In the genomic region with DNA sequence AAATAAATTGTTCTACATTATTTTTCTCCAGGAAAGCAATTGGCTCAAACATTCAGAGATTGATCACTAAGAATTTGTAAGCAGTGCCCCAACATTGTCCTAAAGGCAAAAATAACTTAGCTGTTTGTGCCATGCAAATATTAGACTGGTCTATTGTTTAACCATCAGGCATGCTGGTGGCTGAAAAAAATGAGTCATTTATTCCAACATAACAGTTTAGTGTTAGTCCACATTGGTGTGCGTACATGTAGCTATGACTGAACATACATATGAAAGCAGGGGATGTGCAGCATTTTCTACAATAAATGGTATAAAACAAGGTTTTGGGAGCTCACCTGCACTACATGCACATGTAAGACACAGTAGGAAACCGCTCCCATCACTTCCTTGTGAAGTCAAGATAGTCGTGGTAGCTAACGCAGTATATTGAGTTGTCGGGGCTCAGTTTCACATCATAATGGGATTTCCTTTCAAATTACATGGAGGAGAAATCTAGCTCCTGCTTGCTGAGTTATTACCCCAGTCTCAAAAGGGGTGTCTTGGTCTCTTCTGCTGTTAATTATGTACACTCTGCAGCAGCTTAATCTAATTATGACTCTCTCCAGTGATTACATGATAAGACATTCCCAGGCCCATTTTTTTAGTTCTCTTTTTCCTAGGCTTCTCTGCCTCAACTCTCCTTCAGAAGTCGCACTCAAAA, we compare ENCODE assay signal across 20 cellular contexts.
"Had no signal": no experiment of that assay in that cellular context is flagged by ENCODE, and none has a peak within 500 bp of the region (broad histone marks: within the 10 kb centered on the region; RNA-seq: fewer than 3 reads in every experiment).

No MANE protein-coding gene starts in this region.

- H3K4me3 Mint-ChIP-seq: activated naive CD8-positive, alpha-beta T cell; activated T-cell treated with anti-CD3 and anti-CD28 coated beads, Interleukin-2, amount 50 U/mL, for 24 hours; effector memory CD8-positive, alpha-beta T cell; naive thymus-derived CD8-positive, alpha-beta T cell; WTC11 had no signal

- H3K4me3 ChIP-seq: left lung, lung, ovary, prostate gland had no signal

- H3K36me3 ChIP-seq: left lung, ovary, prostate gland had no signal

- H3K9me3 Mint-ChIP-seq: activated T-cell treated with anti-CD3 and anti-CD28 coated beads, Interleukin-2, amount 50 U/mL, for 24 hours; activated T-helper 2 cell treated with anti-CD3 and anti-CD28 coated beads, Interferon-gamma antibody, Interleukin-2, Interleukin-4, amounts not matched to agents 10 μg/mL and 5 μg/mL and 100 μg/mL, durations not matched to agents 14 hours and 24 hours and 36 hours; effector memory CD8-positive, alpha-beta T cell; naive thymus-derived CD8-positive, alpha-beta T cell; WTC11 had no signal

- H3K27me3 ChIP-seq: left lung, ovary had no signal

- H3K4me1 Mint-ChIP-seq: naive thymus-derived CD8-positive, alpha-beta T cell had no signal

- FAIRE-seq: astrocyte, endothelial cell of umbilical vein, frontal cortex had no signal

- H3K27ac Mint-ChIP-seq: activated naive CD8-positive, alpha-beta T cell; activated T-cell treated with anti-CD3 and anti-CD28 coated beads, Interleukin-2, amount 50 U/mL, for 24 hours; activated T-helper 2 cell treated with anti-CD3 and anti-CD28 coated beads, Interferon-gamma antibody, Interleukin-2, Interleukin-4, amounts not matched to agents 10 μg/mL and 5 μg/mL and 100 μg/mL, durations not matched to agents 14 hours and 24 hours and 36 hours; effector memory CD8-positive, alpha-beta T cell; naive thymus-derived CD8-positive, alpha-beta T cell; WTC11 had no signal

- H3K9me3 ChIP-seq: left lung, ovary, prostate gland had no signal

- H3K27ac ChIP-seq: left lung, ovary, prostate gland had no signal

- H3K27me3 Mint-ChIP-seq: activated naive CD8-positive, alpha-beta T cell; activated T-cell treated with anti-CD3 and anti-CD28 coated beads, Interleukin-2, amount 50 U/mL, for 24 hours had no signal

- DNase-seq: activated naive CD4-positive, alpha-beta T cell; activated T-cell treated with anti-CD3 and anti-CD28 coated beads, Interleukin-2, amount 50 U/mL, for 24 hours; central memory CD4-positive, alpha-beta T cell; effector memory CD8-positive, alpha-beta T cell; hippocampal formation; kidney glomerular epithelial cell; left lung; naive thymus-derived CD8-positive, alpha-beta T cell; ovary; stimulated activated CD4-positive, alpha-beta T cell treated with anti-CD3 and anti-CD28 coated beads, Interleukin-4, amount 100 ng/mL, for 24 hours; stimulated activated naive CD8-positive, alpha-beta T cell treated with anti-CD3 and anti-CD28 coated beads, Interleukin-15, Interleukin-2, amounts not matched to agents 100 U/mL and 50 U/mL, for 24 hours; T-helper 9 cell had no signal

- H3K36me3 Mint-ChIP-seq: activated naive CD8-positive, alpha-beta T cell; naive thymus-derived CD8-positive, alpha-beta T cell; WTC11 had no signal

- H3K4me1 ChIP-seq: left lung, prostate gland had no signal
